ENCODE assay signal across 24 cellular contexts in genomic region chr13:75693227-75693626, GRCh38. TPM values are rescaled to one million over a fixed set of nuclear protein-coding genes. Genes with fewer than 3 reads are reported as not detected.
A peak's percentile ranks its signal among the peaks of the same experiment; 100 is the strongest.
DNase-seq lines count a peak whose midpoint lies in the region; TF ChIP-seq lines count a peak whose summit lies in the region.
"Had no signal": no experiment of that assay in that cellular context is flagged by ENCODE, and none has a peak within 500 bp of the region (broad histone marks: within the 10 kb centered on the region; RNA-seq: fewer than 3 reads in every experiment).

No MANE protein-coding gene starts in this region.

- peaks cover 57% of the 10 kb centered on the region for H3K36me3 Mint-ChIP-seq in HFFc6 (ENCODE audit: low read depth)
- H3K36me3 Mint-ChIP-seq: CD4-positive, alpha-beta memory T cell had no signal

- WGBS in smooth muscle cell (ENCODE audit: low lambda C conversion rate): 83% methylated on average over 2 of the region's 2 CpGs

- H3K4me3 ChIP-seq in smooth muscle cell: no peak overlapping the region
- H3K4me3 ChIP-seq: A549, GM23338, SJCRH30 had no signal

- H3K27me3 Mint-ChIP-seq in HFFc6 (ENCODE audit: insufficient read depth): peaks cover 30% of the 10 kb centered on the region
- H3K27me3 Mint-ChIP-seq: CD4-positive, alpha-beta memory T cell; T-cell had no signal

- no peaks in the 10 kb centered on the region for H3K4me1 ChIP-seq in smooth muscle cell (ENCODE audit: low read depth)
- H3K4me1 ChIP-seq: SJCRH30 had no signal

- TF ChIP-seq CTCF in HFFc6 (IDR thresholded peaks at IDR 0.05) (no peak), smooth muscle cell (IDR thresholded peaks at IDR 0.05; ENCODE audit: borderline replicate concordance, insufficient read depth, poor library complexity, severe bottlenecking) (no peak)

- H3K36me3 ChIP-seq in smooth muscle cell (ENCODE audit: low read depth): peaks cover 9% of the 10 kb centered on the region
- H3K36me3 ChIP-seq: SJCRH30 had no signal

- peaks cover 9% of the 10 kb centered on the region for H3F3A ChIP-seq in smooth muscle cell (ENCODE audit: low read depth)

- H3K79me2 ChIP-seq in smooth muscle cell (ENCODE audit: low read depth): peaks cover 88% of the 10 kb centered on the region

- H3K4me3 Mint-ChIP-seq in HFFc6: no peak overlapping the region; the same call in 1 of the 2 replicates
- H3K4me3 Mint-ChIP-seq: CD4-positive, alpha-beta memory T cell; GM23338; H9; T-cell had no signal

- H3K4me1 Mint-ChIP-seq in HFFc6 (ENCODE audit: low read depth): peaks cover 87% of the 10 kb centered on the region
- H3K4me1 Mint-ChIP-seq: T-cell had no signal

- peaks cover 94% of the 10 kb centered on the region for H4K20me1 ChIP-seq in smooth muscle cell (ENCODE audit: low read depth)

- H3K9me3 ChIP-seq in smooth muscle cell (replicated peaks; ENCODE audit: low read depth): no peaks in the 10 kb centered on the region
- H3K9me3 ChIP-seq: A549, SJCRH30 had no signal

- peaks cover 6% of the 10 kb centered on the region; the same call in 1 of the 2 replicates for H3K9me3 Mint-ChIP-seq in HFFc6
- H3K9me3 Mint-ChIP-seq: T-cell had no signal

- H3K27ac ChIP-seq in smooth muscle cell (ENCODE audit: low read depth): peak overlapping the region; percentile 1
- H3K27ac ChIP-seq: SJCRH30 had no signal

- H3K9ac ChIP-seq in smooth muscle cell (ENCODE audit: low read depth): no peak overlapping the region

- peak overlapping the region; percentile 69 for H3K27ac Mint-ChIP-seq in HFFc6
- H3K27ac Mint-ChIP-seq: GM23338, H9, T-cell had no signal

- H3K27me3 ChIP-seq in smooth muscle cell (ENCODE audit: low read depth): no peaks in the 10 kb centered on the region
- H3K27me3 ChIP-seq: SJCRH30 had no signal

- DNase-seq in DMS 273 (lab: John Stamatoyannopoulos, UW; ENCODE audit: unreplicated experiment) (peak; percentile 77), HFFc6 (no peak), NCI-H69 (lab: John Stamatoyannopoulos, UW) (peak; percentile 3), smooth muscle cell (lab: John Stamatoyannopoulos, UW; ENCODE audit: unreplicated experiment) (no peak), NCI-H510A treated with DMSO at 0.1 percent for 48 hours (lab: John Stamatoyannopoulos, UW) (no peak), NCI-H82 treated with DMSO at 0.1 percent for 48 hours (lab: John Stamatoyannopoulos, UW; ENCODE audit: unreplicated experiment) (no peak)
- DNase-seq in activated CD4-positive, alpha-beta T cell treated with anti-CD3 and anti-CD28 coated beads for 4 hours: no peak
- DNase-seq: C1 segment of cervical spinal cord; CD4-positive, alpha-beta memory T cell; COR-L47; DMS79; EL; GDM1; H9; KBM-7; MV-4-11; NCI-H187 treated with DMSO at 0.1 percent for 48 hours; NCI-H2107; NCI-H446 treated with DMSO at 0.1 percent for 48 hours; NCI-H748 treated with DMSO at 0.1 percent for 48 hours; SJCRH30; T-cell had no signal

- H2AFZ ChIP-seq in smooth muscle cell (ENCODE audit: low read depth): no peak overlapping the region
- H2AFZ ChIP-seq: GM23338 had no signal

- H3K4me2 ChIP-seq in smooth muscle cell: no peak overlapping the region
- H3K4me2 ChIP-seq: A549, GM23338 had no signal

RNA-seq across cellular contexts. Expression of gene LMO7, which starts 57.1 kb away (rescaled TPM):
- total RNA-seq in HFFc6 (2021; fragmentation: NEBNext Ultra II Directional; extraction: Animal tissue kit (Norgen Biotek cat#: 25700)): 100 to 1,000 TPM; 682 to 843 (median 813) TPM
- 213 and 253 TPM in 2 replicates for total RNA-seq in smooth muscle cell
- 152 and 157 TPM in 2 replicates for polyA plus RNA-seq in smooth muscle cell

Comparison
In these comparisons a context has a peak if more than half of its experiments do, and no peak if none do; other contexts are left out.
1. DNase-seq: peak in DMS 273 (single experiment) and NCI-H69 (single experiment); none in HFFc6 (single experiment), smooth muscle cell (single experiment), activated CD4-positive, alpha-beta T cell treated with anti-CD3 and anti-CD28 coated beads for 4 hours (0 of 2), NCI-H510A treated with DMSO at 0.1 percent for 48 hours (single experiment) and NCI-H82 treated with DMSO at 0.1 percent for 48 hours (single experiment).